Comparison of ENCODE assay signal across 16 cellular contexts in genomic region chr12:68479832-68480291, GRCh38.
DNase-seq lines count a peak whose midpoint lies in the region; FAIRE-seq and TF ChIP-seq lines count a peak whose summit lies in the region.
"Had no signal": no experiment of that assay in that cellular context is flagged by ENCODE, and none has a peak within 500 bp of the region (broad histone marks: within the 10 kb centered on the region; RNA-seq: fewer than 3 reads in every experiment).

No MANE protein-coding gene starts in this region.

- H3K4me3 ChIP-seq in SJSA1, result no peak overlapping the region
- H3K4me3 ChIP-seq in endothelial cell of umbilical vein (replicated peaks in 1 of 3; ENCODE audit: insufficient read depth in 1 of 3, low read depth in 1 of 3, low read length in 3 of 3), result no peak overlapping the region
- H3K4me3 ChIP-seq in rectal smooth muscle tissue (ENCODE audit: low read length), result no peak overlapping the region
- H3K4me3 ChIP-seq in uterus, result no peak overlapping the region
- H3K4me3 ChIP-seq: coronary artery, left lung, prostate gland had no signal

- FAIRE-seq in endothelial cell of umbilical vein (lab: Jason Lieb, UNC) (no peak), frontal cortex (lab: Jason Lieb, UNC) (no peak)

- intact Hi-C loops in endothelial cell of umbilical vein (cut with micrococcal nuclease) (no loop called here), uterus (cut with DNase I; ENCODE audit: low total_unique reads) (no loop called here)

- H3K9ac ChIP-seq in endothelial cell of umbilical vein (replicated peaks; ENCODE audit: extremely low read depth, insufficient read depth, low read length) (no peak overlapping the region), rectal smooth muscle tissue (ENCODE audit: low read length) (no peak overlapping the region)

- BruUV-seq in endothelial cell of umbilical vein (replicated peaks; lab: Mats Ljungman, UMichigan), result no TSS peak

- dilution Hi-C loops in endothelial cell of umbilical vein (cut with MboI; ENCODE audit: extremely low pct_ligation_motif_present, low sequenced_read_pairs), result no loop called here

- POLR2A ChIA-PET in endothelial cell of umbilical vein (lab: Charles Lee), result no interaction called here

- H2AFZ ChIP-seq in endothelial cell of umbilical vein (ENCODE audit: low read depth, low read length), result no peak overlapping the region

- H3K9me3 ChIP-seq in SJSA1 (replicated peaks) (no peaks in the 10 kb centered on the region), endothelial cell of umbilical vein (replicated peaks; ENCODE audit: control insufficient read depth, insufficient read depth, low read length) (no peaks in the 10 kb centered on the region), uterus (no peaks in the 10 kb centered on the region)
- H3K9me3 ChIP-seq: left lung, prostate gland had no signal

- DNase-seq in EH (ENCODE audit: low read depth) (peak; percentile 41), SJSA1 (ENCODE audit: low read depth in 1 of 2, low spot score in 2 of 2) (peak in 1 of 2 experiments; percentile 40), endothelial cell of umbilical vein (ENCODE audit: low read depth, low spot score) (peak; percentile 8), frontal cortex (ENCODE audit: low spot score in 2 of 2) (no peak), uterus (no peak), NAMALWA (ENCODE audit: low spot score) (no peak), hippocampal formation (lab: John Stamatoyannopoulos, UW) (no peak)
- DNase-seq: amygdala, DND-41, left lung, NCI-H1694, NCI-H524 had no signal

- peaks cover 22% of the 10 kb centered on the region for H3K4me1 ChIP-seq in SJSA1 (replicated peaks)
- H3K4me1 ChIP-seq in endothelial cell of umbilical vein (ENCODE audit: control insufficient read depth, extremely low read depth, insufficient read depth, low read length), result peaks cover 7% of the 10 kb centered on the region
- peaks cover 6% of the 10 kb centered on the region for H3K4me1 ChIP-seq in rectal smooth muscle tissue (ENCODE audit: control insufficient read depth, insufficient read depth, low read length)
- H3K4me1 ChIP-seq in uterus, result no peaks in the 10 kb centered on the region
- H3K4me1 ChIP-seq: left lung, prostate gland had no signal

- CTCF ChIA-PET in endothelial cell of umbilical vein (lab: Charles Lee), result no interaction called here

- no peak for TF ChIP-seq CTCF in endothelial cell of umbilical vein (IDR thresholded peaks at IDR 0.05; ENCODE audit: extremely low read depth in 1 of 2, insufficient read depth in 1 of 2, low read depth in 1 of 2, low read length in 2 of 2)
- no peak for TF ChIP-seq CTCF in uterus (IDR thresholded peaks at IDR 0.05)

- H3K36me3 ChIP-seq in SJSA1 (no peaks in the 10 kb centered on the region), endothelial cell of umbilical vein (ENCODE audit: control insufficient read depth in 2 of 2, extremely low read depth in 1 of 2, insufficient read depth in 2 of 2, low read length in 2 of 2) (no peaks in the 10 kb centered on the region), rectal smooth muscle tissue (ENCODE audit: control insufficient read depth, insufficient read depth, low read length) (no peaks in the 10 kb centered on the region), uterus (no peaks in the 10 kb centered on the region)
- H3K36me3 ChIP-seq: left lung, prostate gland had no signal

- H3K79me2 ChIP-seq in endothelial cell of umbilical vein (ENCODE audit: control insufficient read depth, insufficient read depth, low read length), result no peaks in the 10 kb centered on the region

- TF ChIP-seq POLR2A in endothelial cell of umbilical vein (IDR thresholded peaks at IDR 0.05; ENCODE audit: low read depth, low read length), result no peak
- TF ChIP-seq POLR2A in uterus (IDR thresholded peaks at IDR 0.05), result no peak

- H3K9me1 ChIP-seq in endothelial cell of umbilical vein (replicated peaks; ENCODE audit: control insufficient read depth, extremely low read depth, insufficient read depth, low read length), result no peaks in the 10 kb centered on the region

- peak overlapping the region; percentile 86 for H3K27ac ChIP-seq in SJSA1
- H3K27ac ChIP-seq in endothelial cell of umbilical vein (ENCODE audit: insufficient read depth, low read depth, low read length), result no peak overlapping the region
- H3K27ac ChIP-seq in rectal smooth muscle tissue (ENCODE audit: low read depth, low read length), result peak overlapping the region; percentile 84
- peak overlapping the region in 1 of 2 donors; percentile 22 for H3K27ac ChIP-seq in uterus
- H3K27ac ChIP-seq: C4-2B, left lung, prostate gland had no signal

- H4K20me1 ChIP-seq in endothelial cell of umbilical vein (replicated peaks; ENCODE audit: control insufficient read depth, extremely low read depth, insufficient read depth, low read length), result no peaks in the 10 kb centered on the region

- H3K27me3 ChIP-seq in SJSA1 (replicated peaks) (no peaks in the 10 kb centered on the region), endothelial cell of umbilical vein (ENCODE audit: control insufficient read depth in 2 of 2, insufficient read depth in 2 of 2, low read length in 2 of 2) (no peaks in the 10 kb centered on the region), rectal smooth muscle tissue (ENCODE audit: control insufficient read depth, insufficient read depth, low read length) (no peaks in the 10 kb centered on the region), uterus (no peaks in the 10 kb centered on the region)
- H3K27me3 ChIP-seq: left lung had no signal

- no peak overlapping the region for H3K4me2 ChIP-seq in endothelial cell of umbilical vein (ENCODE audit: insufficient read depth, low read length)

TF ChIP-seq in endothelial cell of umbilical vein, 7 proteins besides CTCF, POLR2A, EP300 and RAD21:
- TF ChIP-seq FOS (IDR thresholded peaks at IDR 0.05; ENCODE audit: borderline replicate concordance, insufficient read depth, low read length), result no peak
- TF ChIP-seq GATA2 (IDR thresholded peaks at IDR 0.05; ENCODE audit: insufficient read depth, insufficient read length, low read depth, low read length), result no peak
- TF ChIP-seq MYC (IDR thresholded peaks at IDR 0.05; ENCODE audit: low read depth, low read length), result no peak
- TF ChIP-seq EZH2 (IDR thresholded peaks at IDR 0.05; ENCODE audit: borderline replicate concordance, low read depth, low read length, severe bottlenecking), result no peak
- TF ChIP-seq, protein P1, sequence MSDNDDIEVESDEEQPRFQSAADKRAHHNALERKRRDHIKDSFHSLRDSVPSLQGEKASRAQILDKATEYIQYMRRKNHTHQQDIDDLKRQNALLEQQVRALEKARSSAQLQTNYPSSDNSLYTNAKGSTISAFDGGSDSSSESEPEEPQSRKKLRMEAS (IDR thresholded peaks at IDR 0.05; ENCODE audit: insufficient read depth, insufficient read length), result no peak
- no peak for TF ChIP-seq POLR2AphosphoS5 (IDR thresholded peaks at IDR 0.05; ENCODE audit: insufficient read depth, low read depth, low read length)
- TF ChIP-seq JUN (IDR thresholded peaks at IDR 0.05; ENCODE audit: borderline replicate concordance, insufficient read depth, insufficient read length, low read depth), result no peak

Comparison
In these comparisons a context has a peak if more than half of its experiments do, and no peak if none do; other contexts are left out.
1. DNase-seq: peak in EH (single experiment) and endothelial cell of umbilical vein (single experiment); none in frontal cortex (0 of 2), uterus (0 of 2), NAMALWA (single experiment) and hippocampal formation (0 of 2).